ENCODE assay signal across 18 cellular contexts in the genomic region with DNA sequence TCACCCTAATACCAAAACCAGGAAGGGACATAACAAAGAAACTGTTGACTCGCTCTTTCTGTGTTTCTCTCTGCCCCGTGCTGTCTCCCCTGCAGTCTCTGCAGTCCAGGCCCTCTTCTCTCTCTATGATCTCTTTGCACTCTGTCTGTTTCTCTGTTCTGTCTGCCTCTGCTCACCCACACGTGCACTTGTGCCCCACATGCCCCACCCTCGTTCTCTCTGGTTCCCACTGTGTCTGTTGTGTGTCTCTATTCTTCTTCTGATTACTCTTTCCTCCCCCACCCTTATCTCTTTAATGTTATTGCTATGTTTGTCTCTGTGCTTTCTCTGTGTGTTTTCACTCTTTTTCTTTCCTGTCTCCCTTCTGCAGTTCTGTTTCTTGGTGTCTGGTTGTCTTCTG. TPM values are rescaled to one million over a fixed set of nuclear protein-coding genes. Genes with fewer than 3 reads are reported as not detected.
DNase-seq lines count a peak whose midpoint lies in the region; ATAC-seq lines count a peak whose summit lies in the region.
"Had no signal": no experiment of that assay in that cellular context is flagged by ENCODE, and none has a peak within 500 bp of the region (broad histone marks: within the 10 kb centered on the region; RNA-seq: fewer than 3 reads in every experiment).

No MANE protein-coding gene starts in this region.

- H3K9me3 ChIP-seq in CD4-positive, CD25-positive, alpha-beta regulatory T cell (ENCODE audit: control insufficient read depth in 2 of 2, low read length in 2 of 2): no peaks in the 10 kb centered on the region
- peaks cover 5% of the 10 kb centered on the region; the same call in 1 of the 2 replicates for H3K9me3 ChIP-seq in SJCRH30 (replicated peaks)

- no peaks in the 10 kb centered on the region for H3K27me3 ChIP-seq in CD4-positive, CD25-positive, alpha-beta regulatory T cell (ENCODE audit: control insufficient read depth, insufficient read depth, low read length)
- H3K27me3 ChIP-seq in SJCRH30: no peaks in the 10 kb centered on the region

- peaks cover 0 to 11% (median 5%) of the 10 kb centered on the region in 4 donors for H3K4me1 Mint-ChIP-seq in CD4-positive, CD25-positive, alpha-beta regulatory T cell
- peaks cover 6% of the 10 kb centered on the region for H3K4me1 Mint-ChIP-seq in activated T-helper 17 cell treated with anti-CD3 and anti-CD28 coated beads, Interleukin-2, amount 50 U/mL, for 72 hours

- H3K36me3 ChIP-seq in CD4-positive, CD25-positive, alpha-beta regulatory T cell (ENCODE audit: control insufficient read depth, insufficient read depth, low read length): no peaks in the 10 kb centered on the region
- 0 out of 2 replicates have a peak, but pooled peaks cover 5% of the 10 kb centered on the region for H3K36me3 ChIP-seq in SJCRH30

- H3K27me3 Mint-ChIP-seq in CD4-positive, CD25-positive, alpha-beta regulatory T cell: no peaks in the 10 kb centered on the region
- H3K27me3 Mint-ChIP-seq in activated T-helper 17 cell treated with anti-CD3 and anti-CD28 coated beads, Interleukin-2, amount 50 U/mL, for 72 hours: no peaks in the 10 kb centered on the region
- H3K27me3 Mint-ChIP-seq: activated naive CD8-positive, alpha-beta T cell treated with anti-CD3 and anti-CD28 coated beads, Interleukin-2, amount 10 ng/mL, durations not matched to agents 7 days and 5 days had no signal

- H3K27ac ChIP-seq in CD4-positive, CD25-positive, alpha-beta regulatory T cell (ENCODE audit: insufficient read depth, low read length, poor library complexity, severe bottlenecking): no peak overlapping the region
- H3K27ac ChIP-seq in SJCRH30: peak overlapping the region; percentile 34; the same call in 1 of the 2 replicates

- no peak for ATAC-seq in CD4-positive, CD25-positive, alpha-beta regulatory T cell (ENCODE audit: low read depth in 2 of 2)
- ATAC-seq in activated T-helper 17 cell treated with anti-CD3 and anti-CD28 coated beads, Interleukin-2, amount 50 U/mL, for 72 hours (replicated peaks): no peak
- ATAC-seq in esophagus mucosa (no peak), HG03159 (IDR thresholded peaks at IDR 0.05; ENCODE audit: unreplicated experiment) (no peak)

- no peaks in the 10 kb centered on the region for H3K4me1 ChIP-seq in CD4-positive, CD25-positive, alpha-beta regulatory T cell (ENCODE audit: control insufficient read depth, insufficient read depth, low read length, poor library complexity, severe bottlenecking)
- no peaks in the 10 kb centered on the region for H3K4me1 ChIP-seq in SJCRH30

- H3K9me3 Mint-ChIP-seq in CD4-positive, CD25-positive, alpha-beta regulatory T cell: peaks cover 0 to 5% (median 0%) of the 10 kb centered on the region in 7 donors
- peaks cover 3% of the 10 kb centered on the region for H3K9me3 Mint-ChIP-seq in activated T-helper 17 cell treated with anti-CD3 and anti-CD28 coated beads, Interleukin-2, amount 50 U/mL, for 72 hours

- H3K27ac Mint-ChIP-seq in CD4-positive, CD25-positive, alpha-beta regulatory T cell: peak overlapping the region in 2 of 3 donors; percentile 6 to 79
- H3K27ac Mint-ChIP-seq in activated T-helper 17 cell treated with anti-CD3 and anti-CD28 coated beads, Interleukin-2, amount 50 U/mL, for 72 hours: no peak overlapping the region
- H3K27ac Mint-ChIP-seq: activated naive CD8-positive, alpha-beta T cell treated with anti-CD3 and anti-CD28 coated beads, Interleukin-2, amount 10 ng/mL, durations not matched to agents 7 days and 5 days had no signal

- peaks cover 51% of the 10 kb centered on the region for H3K36me3 Mint-ChIP-seq in CD4-positive, CD25-positive, alpha-beta regulatory T cell
- H3K36me3 Mint-ChIP-seq in activated T-helper 17 cell treated with anti-CD3 and anti-CD28 coated beads, Interleukin-2, amount 50 U/mL, for 72 hours (ENCODE audit: low read depth): peaks cover 7% of the 10 kb centered on the region

- H3K4me3 ChIP-seq in CD4-positive, CD25-positive, alpha-beta regulatory T cell (ENCODE audit: low read depth, low read length): no peak overlapping the region
- no peak overlapping the region for H3K4me3 ChIP-seq in SJCRH30

- H3K4me3 Mint-ChIP-seq in CD4-positive, CD25-positive, alpha-beta regulatory T cell: no peak overlapping the region
- H3K4me3 Mint-ChIP-seq in activated T-helper 17 cell treated with anti-CD3 and anti-CD28 coated beads, Interleukin-2, amount 50 U/mL, for 72 hours: no peak overlapping the region
- H3K4me3 Mint-ChIP-seq: activated naive CD8-positive, alpha-beta T cell treated with anti-CD3 and anti-CD28 coated beads, Interleukin-2, amount 10 ng/mL, durations not matched to agents 7 days and 5 days had no signal

- no peak for DNase-seq in CD4-positive, CD25-positive, alpha-beta regulatory T cell
- peak; percentile 6 for DNase-seq in NCI-H1092 (lab: John Stamatoyannopoulos, UW)
- peak; percentile 12 to 38 for DNase-seq in SJCRH30
- peak; percentile 42 for DNase-seq in iPS-NIHi7 (ENCODE audit: extremely low spot score)
- DNase-seq in SKM-1 treated with dmso at 0.1 percent for 144 hours (lab: John Stamatoyannopoulos, UW; ENCODE audit: unreplicated experiment): no peak
- DNase-seq: activated naive CD8-positive, alpha-beta T cell treated with anti-CD3 and anti-CD28 coated beads, Interleukin-2, amount 10 ng/mL, durations not matched to agents 7 days and 5 days; cerebellar nuclear complex; GOT3; mesendoderm; stimulated activated CD4-positive, alpha-beta T cell treated with anti-CD3 and anti-CD28 coated beads, Interleukin-1b, Interleukin-23, amount 100 ng/mL, for 48 hours had no signal

RNA-seq across cellular contexts. Expression of a gene that starts 54.0 kb away (rescaled TPM):
- not detected for total RNA-seq in CD4-positive, CD25-positive, alpha-beta regulatory T cell
- not detected for polyA plus RNA-seq in CD4-positive, CD25-positive, alpha-beta regulatory T cell
- total RNA-seq in SJCRH30 (2014; rRNA removed; shearing (Covaris generic)): not detected in 2 replicates
- total RNA-seq in activated T-helper 17 cell treated with anti-CD3 and anti-CD28 coated beads, Interleukin-2, amount 50 U/mL, for 72 hours: not detected
- not detected for total RNA-seq in esophagus mucosa
- total RNA-seq: activated naive CD8-positive, alpha-beta T cell treated with anti-CD3 and anti-CD28 coated beads, Interleukin-2, amount 10 ng/mL, durations not matched to agents 7 days and 5 days; Daoy; M059J; NCI-H460; pulmonary artery endothelial cell had no signal
- polyA plus RNA-seq: esophagus had no signal

Comparison
In these comparisons a context has a peak if more than half of its experiments do, and no peak if none do; other contexts are left out.
1. DNase-seq: peak in NCI-H1092 (single experiment), SJCRH30 (2 of 2) and iPS-NIHi7 (single experiment); none in CD4-positive, CD25-positive, alpha-beta regulatory T cell (0 of 3) and SKM-1 treated with dmso at 0.1 percent for 144 hours (single experiment).